ENCODE assay signal across 29 cellular contexts in genomic region chr10:112424658-112425057, GRCh38.
"Had no signal": no experiment of that assay in that cellular context is flagged by ENCODE, and none has a peak within 500 bp of the region (broad histone marks: within the 10 kb centered on the region; RNA-seq: fewer than 3 reads in every experiment).

No MANE protein-coding gene starts in this region.

- H3K27me3 Mint-ChIP-seq: activated CD4-positive, alpha-beta T cell treated with anti-CD3 and anti-CD28 coated beads, Interleukin-2, amount 10 ng/mL, durations not matched to agents 7 days and 5 days; activated CD8-positive, alpha-beta memory T cell treated with anti-CD3 and anti-CD28 coated beads, Interleukin-2, amount 10 ng/mL, durations not matched to agents 7 days and 5 days; activated naive CD8-positive, alpha-beta T cell treated with anti-CD3 and anti-CD28 coated beads for 36 hours had no signal

- H3K4me1 ChIP-seq: SJCRH30 had no signal

- H3K9ac ChIP-seq: KMS-11, SK-N-SH had no signal

- H3K27me3 ChIP-seq: MG63, SJCRH30 had no signal

- H3K27ac ChIP-seq: KMS-11, RWPE1, SJCRH30, VCaP had no signal

- H3K4me1 Mint-ChIP-seq: activated CD4-positive, alpha-beta T cell treated with anti-CD3 and anti-CD28 coated beads, Interleukin-2, amount 10 ng/mL, durations not matched to agents 7 days and 5 days; activated CD8-positive, alpha-beta memory T cell treated with anti-CD3 and anti-CD28 coated beads, Interleukin-2, amount 10 ng/mL, durations not matched to agents 7 days and 5 days; activated naive CD8-positive, alpha-beta T cell treated with anti-CD3 and anti-CD28 coated beads for 36 hours had no signal

- ATAC-seq: activated CD8-positive, alpha-beta memory T cell treated with anti-CD3 and anti-CD28 coated beads, Interleukin-2, amount 10 ng/mL, durations not matched to agents 7 days and 5 days; activated T-cell treated with anti-CD3 and anti-CD28 coated beads, Interleukin-2, amount 50 U/mL, for 4 hours; Panc1 had no signal

- H3K4me2 ChIP-seq: KMS-11, SK-N-SH had no signal

- DNase-seq: activated CD4-positive, alpha-beta T cell treated with anti-CD3 and anti-CD28 coated beads, Interleukin-2, amount 10 ng/mL, durations not matched to agents 7 days and 5 days; activated CD4-positive, CD25-positive, alpha-beta regulatory T cell; activated CD8-positive, alpha-beta memory T cell treated with anti-CD3 and anti-CD28 coated beads, Interleukin-2, amount 10 ng/mL, durations not matched to agents 7 days and 5 days; activated effector memory CD4-positive, alpha-beta T cell treated with anti-CD3 and anti-CD28 coated beads, Interleukin-2, amount 50 U/mL, for 16 hours; activated naive CD4-positive, alpha-beta T cell treated with Interleukin-2 at 50 U/mL for 16 hours; activated naive CD8-positive, alpha-beta T cell treated with anti-CD3 and anti-CD28 coated beads for 36 hours; activated T-cell treated with anti-CD3 and anti-CD28 coated beads, Interleukin-2, amount 50 U/mL, for 4 hours; MG63; MV-4-11; NCI-H1092 treated with DMSO at 0.1 percent for 48 hours; NCI-H1417 treated with DMSO at 0.1 percent for 48 hours; NCI-H1694; NCI-H2029; NCI-H2107; NCI-H2171 treated with DMSO at 0.1 percent for 48 hours; NCI-H345; NCI-H510A; NCI-H526 treated with DMSO at 0.1 percent for 48 hours; NCI-H82; NK-92 treated with Interleukin-12 subunit alpha and Interleukin-12 subunit beta, amount 100 ng/mL, for 24 hours; OCI-M1; Right ventricle myocardium superior; SJCRH30; SK-N-SH; T-helper 1 cell had no signal

- H3K4me3 ChIP-seq: MG63, SJCRH30 had no signal

- H3K27ac Mint-ChIP-seq: activated CD4-positive, alpha-beta T cell treated with anti-CD3 and anti-CD28 coated beads, Interleukin-2, amount 10 ng/mL, durations not matched to agents 7 days and 5 days; activated CD8-positive, alpha-beta memory T cell treated with anti-CD3 and anti-CD28 coated beads, Interleukin-2, amount 10 ng/mL, durations not matched to agents 7 days and 5 days; activated naive CD8-positive, alpha-beta T cell treated with anti-CD3 and anti-CD28 coated beads for 36 hours had no signal

- H3K9me3 ChIP-seq: MG63, SJCRH30, SK-N-SH had no signal

- H3K9me3 Mint-ChIP-seq: activated CD4-positive, alpha-beta T cell treated with anti-CD3 and anti-CD28 coated beads, Interleukin-2, amount 10 ng/mL, durations not matched to agents 7 days and 5 days; activated naive CD8-positive, alpha-beta T cell treated with anti-CD3 and anti-CD28 coated beads for 36 hours; activated T-cell treated with anti-CD3 and anti-CD28 coated beads, Interleukin-2, amount 50 U/mL, for 4 hours had no signal

- H3K4me3 Mint-ChIP-seq: activated CD4-positive, alpha-beta T cell treated with anti-CD3 and anti-CD28 coated beads, Interleukin-2, amount 10 ng/mL, durations not matched to agents 7 days and 5 days; activated CD8-positive, alpha-beta memory T cell treated with anti-CD3 and anti-CD28 coated beads, Interleukin-2, amount 10 ng/mL, durations not matched to agents 7 days and 5 days; activated naive CD8-positive, alpha-beta T cell treated with anti-CD3 and anti-CD28 coated beads for 36 hours; activated T-cell treated with anti-CD3 and anti-CD28 coated beads, Interleukin-2, amount 50 U/mL, for 4 hours had no signal
